In the genomic region with DNA sequence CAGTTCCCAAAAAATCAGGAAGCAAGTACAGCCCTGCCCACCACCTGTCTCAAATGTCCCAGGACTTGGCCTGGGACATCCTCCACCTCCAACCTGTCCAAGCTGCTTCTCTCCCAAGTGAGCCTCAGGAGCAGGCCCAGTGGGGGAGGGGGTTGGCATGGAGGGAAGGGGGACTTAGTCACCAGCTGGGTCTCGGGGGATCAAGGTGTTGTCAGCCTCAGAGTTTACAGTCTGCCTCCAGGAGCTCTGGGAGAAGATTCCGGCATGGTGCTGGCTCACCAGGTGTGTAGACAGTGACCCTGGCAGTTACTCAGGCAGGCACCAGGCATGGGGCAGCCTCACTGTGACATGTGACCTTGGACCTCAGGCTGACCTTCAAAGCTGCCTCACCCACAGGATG, we compare ENCODE assay signal across 18 cellular contexts. TPM values are rescaled to one million over a fixed set of nuclear protein-coding genes. Genes with fewer than 3 reads are reported as not detected.
DNase-seq lines count a peak whose midpoint lies in the region; ATAC-seq and TF ChIP-seq lines count a peak whose summit lies in the region.
"Had no signal": no experiment of that assay in that cellular context is flagged by ENCODE, and none has a peak within 500 bp of the region (broad histone marks: within the 10 kb centered on the region; RNA-seq: fewer than 3 reads in every experiment).

No MANE protein-coding gene starts in this region.

- WGBS in heart left ventricle, 4 donors, result 76 to 100% (median 92%) methylated on average over 1 to 2 of the region's 2 CpGs
- WGBS in endodermal cell (ENCODE audit: insufficient coverage in 1 of 2, insufficient read length in 1 of 2), 2 experiments, result 78 to 96% methylated on average over 1 to 2 of the region's 2 CpGs
- 91 to 100% methylated on average over 2 of the region's 2 CpGs for WGBS in tibial nerve, 2 donors

- no peak for ATAC-seq in heart left ventricle
- no peak for ATAC-seq in Right ventricle myocardium inferior
- ATAC-seq in HG03565 (IDR thresholded peaks at IDR 0.05; ENCODE audit: unreplicated experiment), result no peak

- H3K4me3 Mint-ChIP-seq in endodermal cell (no peak overlapping the region), neural progenitor cell (peak overlapping the region; percentile 48)
- H3K4me3 Mint-ChIP-seq: activated naive CD4-positive, alpha-beta T cell treated with anti-CD3 and anti-CD28 coated beads, Interleukin-2, amount 50 U/mL, for 24 hours; CD14-positive monocyte had no signal

- DNase-seq in heart left ventricle (no peak), Right ventricle myocardium inferior (ENCODE audit: missing footprints) (no peak), endodermal cell (no peak), neural progenitor cell (ENCODE audit: low spot score) (no peak), tibial nerve (ENCODE audit: low spot score in 2 of 2) (no peak), posterior cingulate gyrus (no peak)
- no peak for DNase-seq in central memory CD4-positive, alpha-beta T cell
- DNase-seq: activated CD4-positive, alpha-beta T cell treated with anti-CD3 and anti-CD28 coated beads, Interleukin-2, amount 50 U/mL, for 1 hour; activated T-cell treated with anti-CD3 and anti-CD28 coated beads, Interleukin-2, amount 50 U/mL, for 1 hour; effector CD4-positive, alpha-beta T cell; IMR-90; NCI-H187 treated with DMSO at 0.1 percent for 48 hours; NCI-H510A treated with DMSO at 0.1 percent for 48 hours; OCI-M1; stimulated activated CD4-positive, alpha-beta T cell treated with anti-CD3 and anti-CD28 coated beads, Interleukin-2, amount 100 ng/mL, for 24 hours had no signal

- TF ChIP-seq CTCF in heart left ventricle (IDR thresholded peaks at IDR 0.05) (no peak), endodermal cell (conservative IDR thresholded peaks at IDR 0.05) (no peak), neural progenitor cell (IDR thresholded peaks at IDR 0.05) (no peak), tibial nerve (IDR thresholded peaks at IDR 0.05) (no peak)

- H3K27me3 ChIP-seq in heart left ventricle, result peaks cover 0 to 15% (median 0%) of the 10 kb centered on the region in 9 donors
- no peaks in the 10 kb centered on the region for H3K27me3 ChIP-seq in endodermal cell (ENCODE audit: control insufficient read depth, insufficient read depth, low read length, poor library complexity, severe bottlenecking)
- no peaks in the 10 kb centered on the region for H3K27me3 ChIP-seq in neural progenitor cell
- no peaks in the 10 kb centered on the region for H3K27me3 ChIP-seq in tibial nerve

- H3K9me3 ChIP-seq in heart left ventricle (no peaks in the 10 kb centered on the region), endodermal cell (ENCODE audit: control insufficient read depth, low read length) (no peaks in the 10 kb centered on the region), neural progenitor cell (ENCODE audit: low read depth) (no peaks in the 10 kb centered on the region), tibial nerve (no peaks in the 10 kb centered on the region)

- no peak overlapping the region for H3K9ac ChIP-seq in endodermal cell (ENCODE audit: extremely low read depth, low read length, poor library complexity, severe bottlenecking)
- H3K9ac ChIP-seq in neural progenitor cell, result no peak overlapping the region

- H3K9me3 Mint-ChIP-seq in endodermal cell (no peaks in the 10 kb centered on the region), neural progenitor cell (no peaks in the 10 kb centered on the region)
- H3K9me3 Mint-ChIP-seq: activated naive CD4-positive, alpha-beta T cell treated with anti-CD3 and anti-CD28 coated beads, Interleukin-2, amount 50 U/mL, for 24 hours had no signal

- H4K20me1 ChIP-seq in neural progenitor cell (ENCODE audit: low read depth), result peaks cover 98% of the 10 kb centered on the region

- peaks cover 22% of the 10 kb centered on the region for H3F3A ChIP-seq in neural progenitor cell (ENCODE audit: low read depth)

- H3K27ac Mint-ChIP-seq in endodermal cell (peak overlapping the region; percentile 64), neural progenitor cell (peak overlapping the region; percentile 81)
- H3K27ac Mint-ChIP-seq: activated naive CD4-positive, alpha-beta T cell treated with anti-CD3 and anti-CD28 coated beads, Interleukin-2, amount 50 U/mL, for 24 hours; CD14-positive monocyte had no signal

- H3K4me2 ChIP-seq in neural progenitor cell, result no peak overlapping the region

- TF ChIP-seq EP300 in tibial nerve (IDR thresholded peaks at IDR 0.05), result no peak

- peaks cover 55% of the 10 kb centered on the region for H3K4me1 Mint-ChIP-seq in endodermal cell
- peaks cover 76% of the 10 kb centered on the region for H3K4me1 Mint-ChIP-seq in neural progenitor cell
- H3K4me1 Mint-ChIP-seq: activated naive CD4-positive, alpha-beta T cell treated with anti-CD3 and anti-CD28 coated beads, Interleukin-2, amount 50 U/mL, for 24 hours; CD14-positive monocyte had no signal

- H3K4me3 ChIP-seq in heart left ventricle (no peak overlapping the region), endodermal cell (ENCODE audit: low read length) (no peak overlapping the region), neural progenitor cell (no peak overlapping the region), tibial nerve (no peak overlapping the region)

- H3K79me2 ChIP-seq in neural progenitor cell (ENCODE audit: low read depth), result peaks cover 100% of the 10 kb centered on the region

- H3K36me3 Mint-ChIP-seq in endodermal cell (ENCODE audit: low read depth), result no peaks in the 10 kb centered on the region
- H3K36me3 Mint-ChIP-seq in neural progenitor cell, result peaks cover 8% of the 10 kb centered on the region
- H3K36me3 Mint-ChIP-seq: activated naive CD4-positive, alpha-beta T cell treated with anti-CD3 and anti-CD28 coated beads, Interleukin-2, amount 50 U/mL, for 24 hours; CD14-positive monocyte had no signal

- H3K27ac ChIP-seq in heart left ventricle (peak overlapping the region; percentile 66 to 89 (median 84)), endodermal cell (ENCODE audit: low read depth, low read length) (no peak overlapping the region), neural progenitor cell (no peak overlapping the region), tibial nerve (peak overlapping the region in 3 of 4 donors; percentile 79 to 88 (median 85))

- no peak for TF ChIP-seq POLR2A in heart left ventricle (IDR thresholded peaks at IDR 0.05)
- TF ChIP-seq POLR2A in tibial nerve (IDR thresholded peaks at IDR 0.05), result no peak

- no peaks in the 10 kb centered on the region for H3K27me3 Mint-ChIP-seq in endodermal cell (ENCODE audit: insufficient read depth)
- H3K27me3 Mint-ChIP-seq in neural progenitor cell (ENCODE audit: insufficient read depth, low read depth), result peaks cover 4% of the 10 kb centered on the region

- peaks cover 5 to 82% (median 66%) of the 10 kb centered on the region in 12 donors for H3K4me1 ChIP-seq in heart left ventricle
- peaks cover 23% of the 10 kb centered on the region for H3K4me1 ChIP-seq in endodermal cell (ENCODE audit: control insufficient read depth, insufficient read depth, low read length)
- H3K4me1 ChIP-seq in neural progenitor cell, result peaks cover 60% of the 10 kb centered on the region
- H3K4me1 ChIP-seq in tibial nerve, result peaks cover 0 to 86% (median 39%) of the 10 kb centered on the region in 4 donors

- H3K36me3 ChIP-seq in heart left ventricle (no peaks in the 10 kb centered on the region), endodermal cell (ENCODE audit: control insufficient read depth, insufficient read depth, low read length) (no peaks in the 10 kb centered on the region), neural progenitor cell (no peaks in the 10 kb centered on the region), tibial nerve (no peaks in the 10 kb centered on the region)

- intact Hi-C loops in heart left ventricle (cut with DNase I) (loop anchor here in 1 of 10 donors (2.0 kb wide), 1 partner anchor 19 kb away; no protein-coding TSS in a partner anchor), Right ventricle myocardium inferior (cut with DNase I) (loop anchor here (5.0 kb wide), 1 partner anchor 69 kb away; no protein-coding TSS in a partner anchor), posterior cingulate gyrus (cut with DNase I) (no loop called here)

- no peak overlapping the region for H2AFZ ChIP-seq in neural progenitor cell (replicated peaks)

RNA-seq across cellular contexts. Expression of a gene that starts 19.7 kb away (rescaled TPM):
- total RNA-seq in heart left ventricle (10 to 100 TPM in 2 of 9 donors, 1 to 10 TPM in 7; 3.3 to 10.4 (median 7.3) TPM), Right ventricle myocardium inferior (8.8 TPM), endodermal cell (10 to 100 TPM; 30.3 to 41.9 TPM), neural progenitor cell (ENCODE audit: low replicate concordance) (21.9 and 42.3 TPM in 2 replicates), tibial nerve (10 to 100 TPM; 15.9 to 20.5 (median 18.5) TPM)
- polyA plus RNA-seq in heart left ventricle, result 1 to 10 TPM; 1.8 to 3.0 TPM
- 58.6 TPM for polyA plus RNA-seq in endodermal cell (2013, experiment 1 of 2)
- 54.0 TPM for polyA plus RNA-seq in endodermal cell (2013, experiment 2 of 2)
- polyA plus RNA-seq: CD14-positive monocyte had no signal

Comparison
In these comparisons a context has a peak if more than half of its experiments do, and no peak if none do; other contexts are left out.
1. H3K27ac ChIP-seq: peak in heart left ventricle (12 of 12) and tibial nerve (3 of 4); none in endodermal cell (single experiment) and neural progenitor cell (single experiment).